ENCODE assay signal across 8 cellular contexts in the genomic region with DNA sequence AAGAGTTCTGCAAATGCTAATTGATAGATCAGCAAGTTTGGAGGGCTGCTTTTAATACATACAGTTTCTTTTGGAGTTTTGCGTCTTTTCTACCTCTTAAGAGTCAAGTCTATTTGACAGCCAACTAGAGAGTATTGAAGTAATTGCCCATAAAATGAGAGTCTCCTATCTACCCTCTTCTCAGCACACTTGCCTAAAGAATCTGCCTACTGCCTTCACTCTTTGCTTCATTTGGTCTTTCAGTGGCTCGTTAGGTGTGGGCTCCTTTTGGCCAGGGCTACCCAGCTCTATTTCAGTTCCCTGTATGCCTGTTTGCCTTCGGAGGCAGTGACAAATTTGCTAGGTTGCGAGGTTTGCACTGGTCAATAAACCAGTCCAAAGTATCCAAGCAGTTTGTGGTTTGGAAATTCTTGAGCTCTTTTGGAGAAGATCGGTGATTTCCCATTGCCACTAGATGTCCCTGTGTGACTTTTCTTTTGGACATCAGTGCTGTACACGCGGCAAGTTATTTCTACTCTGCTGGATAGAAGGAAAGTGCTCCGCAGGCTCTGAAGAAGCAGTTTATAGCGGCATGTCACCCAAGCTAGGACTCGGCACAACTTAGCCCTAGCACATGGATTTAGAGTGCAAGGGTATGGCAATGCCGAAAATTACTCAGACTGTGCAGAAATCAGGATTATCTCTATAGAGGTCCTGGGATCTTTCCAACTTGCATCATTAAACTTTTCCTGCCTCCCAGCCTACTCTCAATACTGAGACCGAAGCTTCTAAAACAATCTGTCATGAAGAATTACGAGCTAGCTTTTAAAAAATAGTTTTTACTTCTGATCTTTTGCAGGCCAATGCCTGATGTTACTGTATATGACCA. TPM values are rescaled to one million over a fixed set of nuclear protein-coding genes. Genes with fewer than 3 reads are reported as not detected.
DNase-seq lines count a peak whose midpoint lies in the region; ATAC-seq, FAIRE-seq and TF ChIP-seq lines count a peak whose summit lies in the region.

No MANE protein-coding gene starts in this region.

- H3K4me1 Mint-ChIP-seq in CD4-positive, alpha-beta T cell (ENCODE audit: low read depth): no peaks in the 10 kb centered on the region
- H3K4me1 Mint-ChIP-seq in T-helper 2 cell treated with Interferon-gamma antibody and Interleukin-4, amounts not matched to agents 5 μg/mL and 100 μg/mL, for 36 hours (ENCODE audit: low read depth): no peaks in the 10 kb centered on the region

- FAIRE-seq in frontal cortex (lab: Jason Lieb, UNC): no peak

- H3K36me3 Mint-ChIP-seq in CD4-positive, alpha-beta T cell (ENCODE audit: low read depth): no peaks in the 10 kb centered on the region
- H3K36me3 Mint-ChIP-seq in T-helper 2 cell treated with Interferon-gamma antibody and Interleukin-4, amounts not matched to agents 5 μg/mL and 100 μg/mL, for 36 hours (ENCODE audit: low read depth): no peaks in the 10 kb centered on the region

- POLR2A ChIA-PET in CD4-positive, alpha-beta T cell (lab: Charles Lee): no interaction called here

- ATAC-seq in CD4-positive, alpha-beta T cell (ENCODE audit: poor library complexity): no peak
- ATAC-seq in HG02840 (IDR thresholded peaks at IDR 0.05; ENCODE audit: low FRiP score, unreplicated experiment): no peak

- H3K9me3 Mint-ChIP-seq in CD4-positive, alpha-beta T cell: peaks cover 9% of the 10 kb centered on the region
- H3K9me3 Mint-ChIP-seq in T-helper 2 cell treated with Interferon-gamma antibody and Interleukin-4, amounts not matched to agents 5 μg/mL and 100 μg/mL, for 36 hours: peaks cover 23% of the 10 kb centered on the region

- H3K9me3 ChIP-seq in CD4-positive, alpha-beta T cell (ENCODE audit: control insufficient read depth, low read length): no peaks in the 10 kb centered on the region

- H3K27me3 Mint-ChIP-seq in CD4-positive, alpha-beta T cell: no peaks in the 10 kb centered on the region
- H3K27me3 Mint-ChIP-seq in T-helper 2 cell treated with Interferon-gamma antibody and Interleukin-4, amounts not matched to agents 5 μg/mL and 100 μg/mL, for 36 hours (ENCODE audit: low read depth): no peaks in the 10 kb centered on the region

- no peak for TF ChIP-seq CTCF in CD4-positive, alpha-beta T cell (IDR thresholded peaks at IDR 0.05)

- intact Hi-C loops in CD4-positive, alpha-beta T cell (cut with DNase I, micrococcal nuclease): no loop called here

- H3K4me3 Mint-ChIP-seq in CD4-positive, alpha-beta T cell: no peak overlapping the region
- no peak overlapping the region for H3K4me3 Mint-ChIP-seq in T-helper 2 cell treated with Interferon-gamma antibody and Interleukin-4, amounts not matched to agents 5 μg/mL and 100 μg/mL, for 36 hours

- no peak overlapping the region for H3K27ac Mint-ChIP-seq in CD4-positive, alpha-beta T cell
- no peak overlapping the region for H3K27ac Mint-ChIP-seq in T-helper 2 cell treated with Interferon-gamma antibody and Interleukin-4, amounts not matched to agents 5 μg/mL and 100 μg/mL, for 36 hours

- peak; percentile 63 for DNase-seq in COLO829 (ENCODE audit: low spot score)
- peak; percentile 31 to 41 for DNase-seq in Kasumi-1 (lab: John Stamatoyannopoulos, UW)
- DNase-seq in SHP77 (lab: John Stamatoyannopoulos, UW): peak; percentile 11 to 12
- DNase-seq in frontal cortex (ENCODE audit: low spot score in 2 of 2): peak; percentile 13 to 57
- DNase-seq in putamen (ENCODE audit: low spot score): peak; percentile 59
- no peak for DNase-seq in CD4-positive, alpha-beta T cell
- DNase-seq in T-helper 2 cell treated with Interferon-gamma antibody and Interleukin-4, amounts not matched to agents 5 μg/mL and 100 μg/mL, for 36 hours (ENCODE audit: low spot score): no peak

- H3K27me3 ChIP-seq in CD4-positive, alpha-beta T cell (ENCODE audit: control insufficient read depth, insufficient read depth, low read length): no peaks in the 10 kb centered on the region

- H3K27ac ChIP-seq in CD4-positive, alpha-beta T cell (ENCODE audit: low read depth, low read length): no peak overlapping the region

- CTCF ChIA-PET in CD4-positive, alpha-beta T cell (lab: Charles Lee): no interaction called here

RNA-seq across cellular contexts. Expression of a gene that starts 38.6 kb away (rescaled TPM):
- total RNA-seq in frontal cortex: 3.7 TPM
- 1 to 10 TPM in 1 of 2 experiments, not detected in 1; 1.4 TPM for total RNA-seq in CD4-positive, alpha-beta T cell

Comparison
In these comparisons a context has a peak if more than half of its experiments do, and no peak if none do; other contexts are left out.
1. DNase-seq: peak in COLO829 (single experiment), Kasumi-1 (2 of 2), SHP77 (2 of 2), frontal cortex (2 of 2) and putamen (single experiment); none in CD4-positive, alpha-beta T cell (0 of 10) and T-helper 2 cell treated with Interferon-gamma antibody and Interleukin-4, amounts not matched to agents 5 μg/mL and 100 μg/mL, for 36 hours (single experiment).